9 cellular contexts compared by ENCODE assay signal in the genomic region with DNA sequence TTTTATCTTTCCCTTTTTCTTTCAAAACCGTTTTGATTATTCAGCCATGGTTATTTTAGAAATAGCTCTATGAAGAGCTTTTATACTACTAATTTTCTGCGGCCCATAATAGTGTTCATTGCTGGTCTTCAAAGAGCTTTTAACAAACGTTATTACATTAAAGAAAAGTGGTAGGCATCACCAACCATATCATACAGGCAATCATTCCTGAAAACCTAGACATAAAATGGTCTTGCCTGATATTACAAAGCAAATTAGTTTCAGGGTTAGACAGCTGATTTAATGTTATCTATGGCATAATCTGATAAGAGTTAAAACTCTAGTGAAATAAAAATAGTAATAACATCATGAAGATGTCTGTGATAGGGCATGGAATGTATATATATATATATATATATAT.
"Had no signal": no experiment of that assay in that cellular context is flagged by ENCODE, and none has a peak within 500 bp of the region (broad histone marks: within the 10 kb centered on the region; RNA-seq: fewer than 3 reads in every experiment).

No MANE protein-coding gene starts in this region.

- H3K4me1 ChIP-seq: HAP-1 had no signal

- H3K27ac ChIP-seq: GM23248 had no signal

- ATAC-seq: GM23338, HCT116 had no signal

- H3K36me3 ChIP-seq: HAP-1 had no signal

- H3K4me2 ChIP-seq: GM23338 had no signal

- DNase-seq: GM23248, GOT3, H7, H9, HCEC 1CT, HFFc6 had no signal

- H3K9ac ChIP-seq: GM23248 had no signal

- H3K9me3 ChIP-seq: HAP-1 had no signal

- H2AFZ ChIP-seq: GM23248, GM23338 had no signal

- H3K4me3 ChIP-seq: GM23248, GM23338, HAP-1 had no signal
